In the genomic region with DNA sequence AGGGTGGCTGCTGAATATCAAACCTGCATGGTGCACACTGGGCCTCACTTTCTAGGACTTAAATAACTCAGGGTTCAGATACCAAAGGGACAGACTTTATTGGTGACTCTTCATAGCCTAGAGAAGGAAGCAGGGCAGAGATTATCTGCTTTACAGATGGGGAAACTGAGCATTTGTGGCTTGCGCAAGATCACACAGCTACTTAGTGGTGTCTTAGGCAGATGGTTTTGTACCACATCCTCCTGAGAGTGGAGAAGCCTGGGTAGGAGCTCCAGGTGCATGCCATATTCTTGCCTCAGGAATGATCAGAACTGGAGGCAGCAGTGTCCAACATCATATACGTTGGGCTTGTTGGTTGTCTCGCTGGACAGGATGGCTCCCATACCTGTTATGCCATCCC, we compare ENCODE assay signal across 16 cellular contexts.
"Had no signal": no experiment of that assay in that cellular context is flagged by ENCODE, and none has a peak within 500 bp of the region (broad histone marks: within the 10 kb centered on the region; RNA-seq: fewer than 3 reads in every experiment).

No MANE protein-coding gene starts in this region.

- H3K79me2 ChIP-seq: parathyroid adenoma had no signal

- H3K9ac ChIP-seq: parathyroid adenoma had no signal

- H3K27ac ChIP-seq: heart left ventricle, parathyroid adenoma, transverse colon had no signal

- H3K4me3 ChIP-seq: heart left ventricle, lung, transverse colon had no signal

- H2AFZ ChIP-seq: parathyroid adenoma had no signal

- H3K27me3 ChIP-seq: heart left ventricle, transverse colon had no signal

- ATAC-seq: heart left ventricle, left lobe of liver, right cardiac atrium had no signal

- DNase-seq: activated CD4-positive, alpha-beta T cell treated with anti-CD3 and anti-CD28 coated beads for 1 hour; activated CD4-positive, alpha-beta T cell treated with anti-CD3 and anti-CD28 coated beads, Interleukin-2, amount 50 U/mL, for 1 hour; activated CD8-positive, alpha-beta memory T cell treated with anti-CD3 and anti-CD28 coated beads, Interleukin-2, amount 50 U/mL, for 4 hours; activated naive CD4-positive, alpha-beta T cell treated with Interleukin-2 at 50 U/mL for 16 hours; activated naive CD8-positive, alpha-beta T cell treated with anti-CD3 and anti-CD28 coated beads, Interleukin-2, amount 10 ng/mL, durations not matched to agents 7 days and 5 days; activated T-cell treated with anti-CD3 and anti-CD28 coated beads, Interleukin-2, amount 50 U/mL, for 48 hours; amniotic stem cell; effector CD4-positive, alpha-beta T cell; heart left ventricle; naive B cell; right cardiac atrium; stimulated activated CD4-positive, alpha-beta T cell treated with anti-CD3 and anti-CD28 coated beads, Interleukin-12 subunit alpha, Interleukin-12 subunit beta, amount 100 ng/mL, for 4 hours; transverse colon had no signal

- H3K9me3 ChIP-seq: heart left ventricle, transverse colon had no signal

- H3K4me1 ChIP-seq: parathyroid adenoma, transverse colon had no signal
